8 cellular contexts compared by ENCODE assay signal in the genomic region with DNA sequence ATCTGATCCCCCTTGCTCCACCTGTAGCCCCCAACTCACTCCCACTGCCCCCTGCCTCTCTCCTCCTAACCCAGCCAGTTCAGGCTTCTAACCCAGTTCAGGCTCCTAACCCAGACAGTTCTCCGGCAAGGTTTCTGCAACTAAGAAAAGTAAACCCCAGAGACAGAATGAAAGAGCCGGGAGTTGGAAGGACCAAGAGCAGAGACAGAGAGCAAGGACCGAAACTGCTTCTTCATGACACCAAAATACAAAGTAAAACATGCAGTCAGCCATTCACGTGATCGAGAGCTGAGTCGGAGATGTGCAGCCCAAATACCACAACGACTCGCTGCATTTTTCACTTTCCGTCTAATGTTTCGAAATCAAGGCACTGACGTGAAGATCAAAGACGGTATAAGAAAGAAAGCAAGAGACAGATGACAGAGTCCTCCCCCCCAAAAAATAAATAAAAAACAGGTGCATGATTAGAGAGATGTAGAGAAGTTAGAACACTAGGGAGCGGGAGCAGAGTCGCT. TPM values are rescaled to one million over a fixed set of nuclear protein-coding genes. Genes with fewer than 3 reads are reported as not detected.
A peak's percentile ranks its signal among the peaks of the same experiment; 100 is the strongest.
DNase-seq lines count a peak whose midpoint lies in the region; ATAC-seq and TF ChIP-seq lines count a peak whose summit lies in the region.

No MANE protein-coding gene starts in this region.

- no peaks in the 10 kb centered on the region for H3K27me3 ChIP-seq in CD4-positive, CD25-positive, alpha-beta regulatory T cell (ENCODE audit: control insufficient read depth, insufficient read depth, low read length)
- peaks cover 10% of the 10 kb centered on the region for H3K27me3 ChIP-seq in mucosa of stomach (ENCODE audit: control insufficient read depth, insufficient read depth, low read length)
- H3K27me3 ChIP-seq in upper lobe of right lung = no peaks in the 10 kb centered on the region
- H3K27me3 ChIP-seq in neuronal stem cell (ENCODE audit: control insufficient read depth in 3 of 3, insufficient read depth in 3 of 3, low read depth in 1 of 3, low read length in 3 of 3) = peaks cover 0 to 55% (median 22%) of the 10 kb centered on the region in 3 experiments

- H3K36me3 Mint-ChIP-seq in CD4-positive, CD25-positive, alpha-beta regulatory T cell = peaks cover 56% of the 10 kb centered on the region
- peaks cover 23% of the 10 kb centered on the region for H3K36me3 Mint-ChIP-seq in activated naive CD8-positive, alpha-beta T cell

- H3K23ac ChIP-seq in neuronal stem cell (ENCODE audit: low read depth, low read length, poor library complexity) = no peak overlapping the region

- no peak overlapping the region for H2BK120ac ChIP-seq in neuronal stem cell (ENCODE audit: low read depth, low read length)

- no peak overlapping the region for H2BK5ac ChIP-seq in neuronal stem cell (ENCODE audit: low read length)

- no peak overlapping the region for H2BK12ac ChIP-seq in neuronal stem cell (ENCODE audit: low read length)

- H3K27me3 Mint-ChIP-seq in CD4-positive, CD25-positive, alpha-beta regulatory T cell = no peaks in the 10 kb centered on the region
- H3K27me3 Mint-ChIP-seq in activated naive CD8-positive, alpha-beta T cell = no peaks in the 10 kb centered on the region

- peak; percentile 57 to 91 (median 82) for DNase-seq in CD4-positive, CD25-positive, alpha-beta regulatory T cell
- DNase-seq in NAMALWA (ENCODE audit: low spot score) (peak; percentile 75), upper lobe of right lung (no peak), NCI-H2171 treated with DMSO at 0.1 percent for 48 hours (lab: John Stamatoyannopoulos, UW) (no peak), neuronal stem cell (ENCODE audit: low spot score) (no peak)

- no peak for TF ChIP-seq CTCF in upper lobe of right lung (IDR thresholded peaks at IDR 0.05)

- H2BK15ac ChIP-seq in neuronal stem cell (ENCODE audit: low read length) = no peak overlapping the region

- peak overlapping the region; percentile 95 for H3K27ac ChIP-seq in CD4-positive, CD25-positive, alpha-beta regulatory T cell (ENCODE audit: insufficient read depth, low read length, poor library complexity, severe bottlenecking)
- H3K27ac ChIP-seq in upper lobe of right lung (peak overlapping the region; percentile 76), neuronal stem cell (replicated peaks; ENCODE audit: low read length) (no peak overlapping the region)

- H4K91ac ChIP-seq in neuronal stem cell (ENCODE audit: low read depth, low read length, poor library complexity) = no peak overlapping the region

- H2AK5ac ChIP-seq in neuronal stem cell (ENCODE audit: low read depth, low read length) = no peak overlapping the region

- peaks cover 10 to 55% (median 43%) of the 10 kb centered on the region in 4 donors for H3K4me1 Mint-ChIP-seq in CD4-positive, CD25-positive, alpha-beta regulatory T cell
- peaks cover 88% of the 10 kb centered on the region for H3K4me1 Mint-ChIP-seq in activated naive CD8-positive, alpha-beta T cell (ENCODE audit: low read depth)

- peak overlapping the region; percentile 100 for H3K4me3 ChIP-seq in CD4-positive, CD25-positive, alpha-beta regulatory T cell (ENCODE audit: low read depth, low read length)
- peak overlapping the region; percentile 14 for H3K4me3 ChIP-seq in mucosa of stomach (ENCODE audit: low read length)
- peak overlapping the region; percentile 49 for H3K4me3 ChIP-seq in upper lobe of right lung
- no peak overlapping the region for H3K4me3 ChIP-seq in neuronal stem cell (ENCODE audit: low read length in 2 of 2)

- peaks cover 74% of the 10 kb centered on the region for H3K4me1 ChIP-seq in CD4-positive, CD25-positive, alpha-beta regulatory T cell (ENCODE audit: control insufficient read depth, insufficient read depth, low read length, poor library complexity, severe bottlenecking)
- H3K4me1 ChIP-seq in mucosa of stomach (ENCODE audit: control insufficient read depth, insufficient read depth, low read length) = peaks cover 6% of the 10 kb centered on the region
- no peaks in the 10 kb centered on the region for H3K4me1 ChIP-seq in upper lobe of right lung
- H3K4me1 ChIP-seq in neuronal stem cell (ENCODE audit: control insufficient read depth in 2 of 2, insufficient read depth in 1 of 2, low read depth in 1 of 2, low read length in 2 of 2) = peaks cover 1 to 3% of the 10 kb centered on the region in 2 donors

- no peak overlapping the region for H3K4ac ChIP-seq in neuronal stem cell (ENCODE audit: low read length)

- H2AFZ ChIP-seq in neuronal stem cell (ENCODE audit: low read length) = no peak overlapping the region

- peak; percentile 35 to 36 for ATAC-seq in CD4-positive, CD25-positive, alpha-beta regulatory T cell (ENCODE audit: low read depth in 2 of 2)
- ATAC-seq in GM21423 (IDR thresholded peaks at IDR 0.05; ENCODE audit: unreplicated experiment) = peak; percentile 48
- ATAC-seq in upper lobe of right lung = no peak

- H3K14ac ChIP-seq in neuronal stem cell (ENCODE audit: low read length) = no peak overlapping the region

- no CpG with 5 or more reads among the region's 14 CpGs for WGBS in neuronal stem cell (ENCODE audit: extremely low coverage in 2 of 2, insufficient read length in 2 of 2, insufficient replicate concordance in 1 of 2), 2 donors

- no peaks in the 10 kb centered on the region for H3K9me3 ChIP-seq in CD4-positive, CD25-positive, alpha-beta regulatory T cell (ENCODE audit: control insufficient read depth in 2 of 2, low read length in 2 of 2)
- no peaks in the 10 kb centered on the region for H3K9me3 ChIP-seq in mucosa of stomach (ENCODE audit: control insufficient read depth, low read length)
- no peaks in the 10 kb centered on the region for H3K9me3 ChIP-seq in upper lobe of right lung
- H3K9me3 ChIP-seq in neuronal stem cell (replicated peaks in 1 of 2; ENCODE audit: control insufficient read depth in 2 of 2, insufficient read depth in 1 of 2, low read depth in 1 of 2, low read length in 2 of 2) = no peaks in the 10 kb centered on the region

- peaks cover 0 to 4% (median 0%) of the 10 kb centered on the region in 7 donors for H3K9me3 Mint-ChIP-seq in CD4-positive, CD25-positive, alpha-beta regulatory T cell
- H3K9me3 Mint-ChIP-seq in activated naive CD8-positive, alpha-beta T cell (ENCODE audit: low read depth) = no peaks in the 10 kb centered on the region

- H3K79me1 ChIP-seq in neuronal stem cell (ENCODE audit: low read depth, low read length) = no peaks in the 10 kb centered on the region

- no peak overlapping the region for H3K4me2 ChIP-seq in neuronal stem cell (ENCODE audit: insufficient read depth, low read length, poor library complexity, severe bottlenecking)

- intact Hi-C loops in upper lobe of right lung (cut with DNase I) = no loop called here

- peaks cover 47% of the 10 kb centered on the region for H3K36me3 ChIP-seq in CD4-positive, CD25-positive, alpha-beta regulatory T cell (ENCODE audit: control insufficient read depth, insufficient read depth, low read length)
- H3K36me3 ChIP-seq in mucosa of stomach (ENCODE audit: control insufficient read depth, insufficient read depth, low read length) (no peaks in the 10 kb centered on the region), upper lobe of right lung (peaks cover 4% of the 10 kb centered on the region), neuronal stem cell (replicated peaks in 1 of 2; ENCODE audit: control insufficient read depth in 2 of 2, insufficient read depth in 2 of 2, low read length in 2 of 2) (no peaks in the 10 kb centered on the region)

- H3K27ac Mint-ChIP-seq in CD4-positive, CD25-positive, alpha-beta regulatory T cell = peak overlapping the region; percentile 94 to 96 (median 95)
- peak overlapping the region; percentile 90 for H3K27ac Mint-ChIP-seq in activated naive CD8-positive, alpha-beta T cell

- peak overlapping the region; percentile 93 to 98 (median 97) for H3K4me3 Mint-ChIP-seq in CD4-positive, CD25-positive, alpha-beta regulatory T cell
- H3K4me3 Mint-ChIP-seq in activated naive CD8-positive, alpha-beta T cell = peak overlapping the region; percentile 90

- no peak overlapping the region for H4K8ac ChIP-seq in neuronal stem cell (ENCODE audit: low read depth, low read length)

- H3K9ac ChIP-seq in mucosa of stomach (ENCODE audit: low read length) (peak overlapping the region; percentile 72), neuronal stem cell (ENCODE audit: low read depth, low read length, poor library complexity) (no peak overlapping the region)

- no peak overlapping the region for H3K18ac ChIP-seq in neuronal stem cell (ENCODE audit: low read length)

RNA-seq across cellular contexts. Expression of a gene that starts 0.8 kb away (rescaled TPM):
- total RNA-seq in CD4-positive, CD25-positive, alpha-beta regulatory T cell = 661 TPM
- polyA plus RNA-seq in CD4-positive, CD25-positive, alpha-beta regulatory T cell = 100 to 1,000 TPM; 572 to 666 (median 631) TPM
- 33.8 TPM for total RNA-seq in upper lobe of right lung
- 0.06 TPM for polyA plus RNA-seq in neuronal stem cell (2013, experiment 1 of 2)
- 0.06 TPM for polyA plus RNA-seq in neuronal stem cell (2013, experiment 2 of 2)

RNA-seq across cellular contexts. Expression of a gene that starts 57.8 kb away (rescaled TPM):
- 3.4 TPM for total RNA-seq in CD4-positive, CD25-positive, alpha-beta regulatory T cell
- 1 to 10 TPM in 2 of 4 donors, under 1 TPM in 2; 0.57 to 1.4 (median 1.1) TPM for polyA plus RNA-seq in CD4-positive, CD25-positive, alpha-beta regulatory T cell
- total RNA-seq in upper lobe of right lung = 9.9 TPM
- polyA plus RNA-seq in neuronal stem cell (2013, experiment 1 of 2) = 0.10 TPM
- polyA plus RNA-seq in neuronal stem cell (2013, experiment 2 of 2) = 0.12 TPM

Comparison
In these comparisons a context has a peak if more than half of its experiments do, and no peak if none do; other contexts are left out.
1. DNase-seq: peak in CD4-positive, CD25-positive, alpha-beta regulatory T cell (3 of 3) and NAMALWA (single experiment); none in upper lobe of right lung (single experiment), NCI-H2171 treated with DMSO at 0.1 percent for 48 hours (single experiment) and neuronal stem cell (single experiment).
2. H3K4me3 ChIP-seq: peak in CD4-positive, CD25-positive, alpha-beta regulatory T cell (single experiment), mucosa of stomach (single experiment) and upper lobe of right lung (single experiment); none in neuronal stem cell (0 of 2).
3. RNA of a gene that starts 0.8 kb away (total RNA-seq): 661 TPM in CD4-positive, CD25-positive, alpha-beta regulatory T cell (single experiment); 33.8 TPM in upper lobe of right lung (single experiment); every median in the first group is over 10 times any median in the second.